Comparison of ENCODE assay signal across 9 cellular contexts in the genomic region with DNA sequence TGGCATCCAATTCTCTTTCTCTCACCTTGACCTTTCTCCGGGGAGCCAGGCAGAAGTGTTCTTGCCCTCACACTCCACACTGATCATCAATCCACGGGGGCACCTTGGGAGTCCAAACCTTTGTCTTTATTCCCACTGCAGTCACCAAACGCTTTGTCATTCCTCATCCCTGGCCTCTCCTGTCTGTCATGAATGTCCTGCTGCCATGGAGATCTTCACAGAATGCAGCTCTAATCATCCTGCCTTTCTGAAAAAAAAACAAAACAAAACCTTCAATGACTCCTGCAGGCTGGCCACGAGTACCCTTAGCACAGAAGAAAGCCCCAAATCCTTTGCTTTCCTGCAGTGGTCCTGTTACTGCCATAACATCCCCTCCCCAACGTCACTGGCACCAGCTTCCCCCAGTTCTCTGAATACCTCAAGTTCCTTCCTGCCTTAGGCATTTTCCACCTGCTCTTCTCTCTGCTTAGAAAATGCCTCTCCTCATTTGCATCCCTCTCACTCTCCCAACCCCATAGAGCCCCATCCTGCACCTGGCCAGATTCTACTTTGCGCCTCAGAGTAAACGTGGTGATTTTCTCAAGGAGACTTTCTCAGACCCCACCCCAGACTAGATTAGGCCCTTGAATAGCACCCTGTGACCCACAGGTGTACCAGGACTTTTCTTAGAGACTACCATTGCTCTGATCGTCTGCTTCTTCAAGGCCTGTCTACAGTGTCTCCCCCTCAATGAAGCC.
DNase-seq lines count a peak whose midpoint lies in the region; ATAC-seq and TF ChIP-seq lines count a peak whose summit lies in the region.
"Had no signal": no experiment of that assay in that cellular context is flagged by ENCODE, and none has a peak within 500 bp of the region (broad histone marks: within the 10 kb centered on the region; RNA-seq: fewer than 3 reads in every experiment).

No MANE protein-coding gene starts in this region.

- H4K91ac ChIP-seq in trophoblast cell (ENCODE audit: low read depth, low read length): no peak overlapping the region

- H2BK120ac ChIP-seq in trophoblast cell (ENCODE audit: insufficient read depth, low read length, poor library complexity): no peak overlapping the region

- H3K14ac ChIP-seq in trophoblast cell (ENCODE audit: low read length): no peak overlapping the region

- H3K27ac ChIP-seq in trophoblast cell (ENCODE audit: low read depth, low read length): no peak overlapping the region
- H3K27ac ChIP-seq in substantia nigra (ENCODE audit: low read depth, low read length, poor library complexity, severe bottlenecking): no peak overlapping the region
- H3K27ac ChIP-seq in mammary epithelial cell (ENCODE audit: insufficient read depth, low read depth, low read length): no peak overlapping the region
- H3K27ac ChIP-seq: body of pancreas had no signal

- H3K36me3 ChIP-seq in trophoblast cell (ENCODE audit: control insufficient read depth in 1 of 2, insufficient read depth in 2 of 2, low read length in 2 of 2): no peaks in the 10 kb centered on the region
- no peaks in the 10 kb centered on the region for H3K36me3 ChIP-seq in mammary epithelial cell (ENCODE audit: insufficient read depth, low read length)

- H3K27ac Mint-ChIP-seq in Calu3 (ENCODE audit: unreplicated experiment): peak overlapping the region; percentile 8
- H3K27ac Mint-ChIP-seq in activated T-helper 1 cell treated with anti-CD3 and anti-CD28 coated beads, Interleukin-12 subunit alpha, Interleukin-12 subunit beta, Interleukin-2, Interleukin-4 antibody, amounts not matched to agents 30 ng/mL and 10 ng/mL and 1 ng/mL, durations not matched to agents 14 hours and 24 hours and 36 hours: peak overlapping the region; percentile 1

- intact Hi-C loops in Calu3 (cut with micrococcal nuclease; ENCODE audit: unreplicated experiment): loop anchor here (10.0 kb wide), 1 partner anchor 198 kb away; a partner anchor contains a TSS
- intact Hi-C loops in activated T-helper 1 cell treated with anti-CD3 and anti-CD28 coated beads, Interleukin-12 subunit alpha, Interleukin-12 subunit beta, Interleukin-2, Interleukin-4 antibody, amounts not matched to agents 30 ng/mL and 10 ng/mL and 1 ng/mL, durations not matched to agents 14 hours and 24 hours and 36 hours (cut with micrococcal nuclease): no loop called here
- intact Hi-C loops in mammary epithelial cell (cut with micrococcal nuclease): loop anchor here (10.0 kb wide), 1 partner anchor 272 kb away; a partner anchor contains a TSS

- no peak overlapping the region for H3K23ac ChIP-seq in trophoblast cell (ENCODE audit: low read length)

- H3K4me1 Mint-ChIP-seq in Calu3 (ENCODE audit: low read depth, unreplicated experiment): peaks cover 38% of the 10 kb centered on the region
- H3K4me1 Mint-ChIP-seq in activated T-helper 1 cell treated with anti-CD3 and anti-CD28 coated beads, Interleukin-12 subunit alpha, Interleukin-12 subunit beta, Interleukin-2, Interleukin-4 antibody, amounts not matched to agents 30 ng/mL and 10 ng/mL and 1 ng/mL, durations not matched to agents 14 hours and 24 hours and 36 hours (ENCODE audit: low read depth): peaks cover 12% of the 10 kb centered on the region

- no peak overlapping the region for H3K9ac ChIP-seq in trophoblast cell (ENCODE audit: low read length)
- H3K9ac ChIP-seq in mammary epithelial cell (ENCODE audit: insufficient read depth, low read length): no peak overlapping the region

- no peaks in the 10 kb centered on the region for H3K9me3 Mint-ChIP-seq in Calu3 (ENCODE audit: low read depth, unreplicated experiment)
- peaks cover 3% of the 10 kb centered on the region for H3K9me3 Mint-ChIP-seq in activated T-helper 1 cell treated with anti-CD3 and anti-CD28 coated beads, Interleukin-12 subunit alpha, Interleukin-12 subunit beta, Interleukin-2, Interleukin-4 antibody, amounts not matched to agents 30 ng/mL and 10 ng/mL and 1 ng/mL, durations not matched to agents 14 hours and 24 hours and 36 hours

- H3K4me3 ChIP-seq in trophoblast cell (ENCODE audit: low read depth, low read length): no peak overlapping the region
- H3K4me3 ChIP-seq in mammary epithelial cell (replicated peaks in 1 of 3; ENCODE audit: insufficient read depth in 1 of 3, low read depth in 2 of 3, low read length in 3 of 3): no peak overlapping the region
- H3K4me3 ChIP-seq: body of pancreas had no signal

- no peak overlapping the region for H2BK5ac ChIP-seq in trophoblast cell (ENCODE audit: low read depth, low read length, poor library complexity)

- H4K20me1 ChIP-seq in mammary epithelial cell (ENCODE audit: insufficient read depth, low read length): no peaks in the 10 kb centered on the region

- no peaks in the 10 kb centered on the region for H3K27me3 Mint-ChIP-seq in Calu3 (ENCODE audit: unreplicated experiment)
- peaks cover 6% of the 10 kb centered on the region for H3K27me3 Mint-ChIP-seq in activated T-helper 1 cell treated with anti-CD3 and anti-CD28 coated beads, Interleukin-12 subunit alpha, Interleukin-12 subunit beta, Interleukin-2, Interleukin-4 antibody, amounts not matched to agents 30 ng/mL and 10 ng/mL and 1 ng/mL, durations not matched to agents 14 hours and 24 hours and 36 hours (ENCODE audit: insufficient read depth)

- H3K18ac ChIP-seq in trophoblast cell (ENCODE audit: low read length): no peak overlapping the region

- ATAC-seq in GM19468 (IDR thresholded peaks at IDR 0.05; ENCODE audit: extremely low read depth, unreplicated experiment): peak; percentile 20
- peak; percentile 31 for ATAC-seq in HG03108 (IDR thresholded peaks at IDR 0.05; ENCODE audit: unreplicated experiment)
- ATAC-seq: body of pancreas had no signal

- TF ChIP-seq CTCF in Calu3 (IDR thresholded peaks at IDR 0.05; ENCODE audit: unreplicated experiment): no peak
- TF ChIP-seq CTCF in mammary epithelial cell (conservative IDR thresholded peaks at IDR 0.05 in 1 of 2, IDR thresholded peaks at IDR 0.05 in 1 of 2; ENCODE audit: extremely low read depth in 1 of 2, insufficient read depth in 1 of 2, low read depth in 1 of 2, low read length in 2 of 2): no peak

- H3K79me2 ChIP-seq in trophoblast cell (ENCODE audit: control insufficient read depth, insufficient read depth, low read length, poor library complexity) (no peaks in the 10 kb centered on the region), mammary epithelial cell (ENCODE audit: insufficient read depth, low read length) (no peaks in the 10 kb centered on the region)

- dilution Hi-C loops in mammary epithelial cell (cut with HindIII; ENCODE audit: low sequenced_read_pairs): no loop called here

- no peak overlapping the region for H2AK5ac ChIP-seq in trophoblast cell (ENCODE audit: low read length)

- no peak for DNase-seq in Calu3
- DNase-seq in activated T-helper 1 cell treated with anti-CD3 and anti-CD28 coated beads, Interleukin-12 subunit alpha, Interleukin-12 subunit beta, Interleukin-2, Interleukin-4 antibody, amounts not matched to agents 30 ng/mL and 10 ng/mL and 1 ng/mL, durations not matched to agents 14 hours and 24 hours and 36 hours (ENCODE audit: low spot score): no peak
- DNase-seq in trophoblast cell: no peak
- no peak for DNase-seq in substantia nigra (lab: John Stamatoyannopoulos, UW)
- no peak for DNase-seq in mammary epithelial cell
- DNase-seq in KG1 (lab: John Stamatoyannopoulos, UW): no peak

- BruUV-seq in Calu3 (replicated peaks; lab: Mats Ljungman, UMichigan) (no TSS peak), mammary epithelial cell (replicated peaks; lab: Mats Ljungman, UMichigan) (no TSS peak)

- WGBS in trophoblast cell (ENCODE audit: extremely low coverage, insufficient coverage, insufficient read length): no CpG with 5 or more reads among the region's 8 CpGs
- WGBS in mammary epithelial cell (ENCODE audit: low coverage, missing lambda C conversion rate): 90% methylated on average over 8 of the region's 8 CpGs

- CTCF ChIA-PET in Calu3 (lab: Charles Lee): no interaction called here
- CTCF ChIA-PET in mammary epithelial cell (lab: Charles Lee; ENCODE audit: low non-redundant PET): no interaction called here

- H3K4me2 ChIP-seq in trophoblast cell (ENCODE audit: low read length): no peak overlapping the region
- no peak overlapping the region for H3K4me2 ChIP-seq in mammary epithelial cell (ENCODE audit: insufficient read depth, low read depth, low read length)

- H3K4me1 ChIP-seq in trophoblast cell (ENCODE audit: control insufficient read depth in 1 of 2, insufficient read depth in 2 of 2, low read length in 2 of 2) (no peaks in the 10 kb centered on the region), mammary epithelial cell (ENCODE audit: insufficient read depth, low read length) (peaks cover 6% of the 10 kb centered on the region)
- H3K4me1 ChIP-seq: body of pancreas had no signal

- H3K27me3 ChIP-seq in trophoblast cell (ENCODE audit: insufficient read depth, low read length) (no peaks in the 10 kb centered on the region), mammary epithelial cell (ENCODE audit: insufficient read depth, low read length) (no peaks in the 10 kb centered on the region)
- H3K27me3 ChIP-seq: body of pancreas had no signal

- in situ Hi-C loops in mammary epithelial cell (cut with MboI; ENCODE audit: low sequenced_read_pairs in 2 of 2): no loop called here

- no peaks in the 10 kb centered on the region for H3K79me1 ChIP-seq in trophoblast cell (ENCODE audit: low read length)

- H2AFZ ChIP-seq in trophoblast cell (ENCODE audit: insufficient read depth, low read length, poor library complexity) (no peak overlapping the region), mammary epithelial cell (ENCODE audit: low read depth, low read length) (no peak overlapping the region)

- no peak overlapping the region for H4K12ac ChIP-seq in trophoblast cell (ENCODE audit: low read depth, low read length)

- H3K9me3 ChIP-seq in trophoblast cell (ENCODE audit: insufficient read depth, low read depth, low read length) (no peaks in the 10 kb centered on the region), mammary epithelial cell (replicated peaks; ENCODE audit: insufficient read depth, low read length) (no peaks in the 10 kb centered on the region)
- H3K9me3 ChIP-seq: body of pancreas had no signal

- H3K36me3 Mint-ChIP-seq in Calu3 (ENCODE audit: insufficient read depth, unreplicated experiment): peaks cover 4% of the 10 kb centered on the region
- no peaks in the 10 kb centered on the region for H3K36me3 Mint-ChIP-seq in activated T-helper 1 cell treated with anti-CD3 and anti-CD28 coated beads, Interleukin-12 subunit alpha, Interleukin-12 subunit beta, Interleukin-2, Interleukin-4 antibody, amounts not matched to agents 30 ng/mL and 10 ng/mL and 1 ng/mL, durations not matched to agents 14 hours and 24 hours and 36 hours (ENCODE audit: low read depth)

- H4K8ac ChIP-seq in trophoblast cell (ENCODE audit: low read depth, low read length): no peak overlapping the region

- peak overlapping the region; percentile 20 for H3K4me3 Mint-ChIP-seq in Calu3 (ENCODE audit: low read depth, unreplicated experiment)
- H3K4me3 Mint-ChIP-seq in activated T-helper 1 cell treated with anti-CD3 and anti-CD28 coated beads, Interleukin-12 subunit alpha, Interleukin-12 subunit beta, Interleukin-2, Interleukin-4 antibody, amounts not matched to agents 30 ng/mL and 10 ng/mL and 1 ng/mL, durations not matched to agents 14 hours and 24 hours and 36 hours: no peak overlapping the region

- no peak overlapping the region for H2BK12ac ChIP-seq in trophoblast cell (ENCODE audit: low read length)

- H3K4ac ChIP-seq in trophoblast cell (ENCODE audit: low read depth, low read length): no peak overlapping the region
